ENCODE assay signal across 8 cellular contexts in the genomic region with DNA sequence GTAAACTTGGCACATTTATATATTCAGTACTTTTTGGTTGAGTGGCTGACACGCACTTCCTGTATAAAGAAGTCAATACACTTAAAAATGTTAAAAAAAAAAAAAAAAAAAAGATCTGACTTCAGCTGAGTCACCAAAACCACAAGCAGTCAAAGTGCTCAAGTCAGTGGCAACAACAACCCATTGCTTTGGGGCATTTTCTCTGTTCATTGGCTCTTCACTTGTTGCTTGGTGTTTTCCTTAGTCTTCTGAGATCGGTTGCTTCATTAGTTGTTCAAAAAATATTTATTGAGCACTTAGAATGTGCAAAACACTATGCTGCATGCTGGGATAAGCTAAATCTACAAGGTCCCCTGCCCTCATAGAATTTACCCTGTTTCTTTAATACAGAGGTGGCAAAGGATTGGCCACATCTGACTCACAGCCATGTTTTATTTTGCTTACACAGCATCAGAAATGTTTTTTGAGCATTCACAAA.
DNase-seq lines count a peak whose midpoint lies in the region; ATAC-seq, FAIRE-seq and TF ChIP-seq lines count a peak whose summit lies in the region.

No MANE protein-coding gene starts in this region.

- H3K4me1 ChIP-seq in kidney (ENCODE audit: control insufficient read depth in 1 of 2, insufficient read depth in 1 of 2, low read depth in 1 of 2, low read length in 2 of 2) = peaks cover 3 to 5% of the 10 kb centered on the region in 2 donors
- H3K4me1 ChIP-seq in neural progenitor cell = peaks cover 56% of the 10 kb centered on the region

- H3K9me3 ChIP-seq in kidney (ENCODE audit: control insufficient read depth in 1 of 2, low read length in 2 of 2) = no peaks in the 10 kb centered on the region
- no peaks in the 10 kb centered on the region for H3K9me3 ChIP-seq in neural progenitor cell (ENCODE audit: low read depth)

- FAIRE-seq in kidney (lab: Jason Lieb, UNC) = peak; percentile 41

- H3F3A ChIP-seq in neural progenitor cell (ENCODE audit: low read depth) = peaks cover 29% of the 10 kb centered on the region

- peak; percentile 84 for ATAC-seq in GM18517 (IDR thresholded peaks at IDR 0.05; ENCODE audit: unreplicated experiment)
- peak; percentile 76 for ATAC-seq in HG02981 (IDR thresholded peaks at IDR 0.05; ENCODE audit: unreplicated experiment)
- peak; percentile 93 for ATAC-seq in stimulated activated naive CD8-positive, alpha-beta T cell treated with anti-CD3 and anti-CD28 coated beads, Interleukin-15, Interleukin-2, amounts not matched to agents 100 U/mL and 50 U/mL, for 24 hours

- TF ChIP-seq CTCF in kidney (IDR thresholded peaks at IDR 0.05; ENCODE audit: borderline replicate concordance, extremely low read depth, insufficient read depth) (no peak), neural progenitor cell (IDR thresholded peaks at IDR 0.05) (no peak)

- peaks cover 100% of the 10 kb centered on the region for H3K79me2 ChIP-seq in neural progenitor cell (ENCODE audit: low read depth)

- H3K27ac ChIP-seq in kidney (ENCODE audit: low read depth in 2 of 2, low read length in 2 of 2) (no peak overlapping the region), neural progenitor cell (no peak overlapping the region)

- no peak overlapping the region for H2AFZ ChIP-seq in neural progenitor cell (replicated peaks)

- H3K36me3 ChIP-seq in kidney (ENCODE audit: control insufficient read depth in 1 of 2, insufficient read depth in 2 of 2, low read length in 2 of 2) (no peaks in the 10 kb centered on the region), neural progenitor cell (no peaks in the 10 kb centered on the region)

- no peak overlapping the region for H3K4me2 ChIP-seq in neural progenitor cell

- no peaks in the 10 kb centered on the region for H3K36me3 Mint-ChIP-seq in activated naive CD4-positive, alpha-beta T cell treated with anti-CD3 and anti-CD28 coated beads, Interleukin-2, amount 10 ng/mL, durations not matched to agents 7 days and 5 days
- no peaks in the 10 kb centered on the region for H3K36me3 Mint-ChIP-seq in neural progenitor cell

- H3K27me3 Mint-ChIP-seq in activated naive CD4-positive, alpha-beta T cell treated with anti-CD3 and anti-CD28 coated beads, Interleukin-2, amount 10 ng/mL, durations not matched to agents 7 days and 5 days = no peaks in the 10 kb centered on the region
- no peaks in the 10 kb centered on the region for H3K27me3 Mint-ChIP-seq in neural progenitor cell (ENCODE audit: insufficient read depth, low read depth)

- CTCF ChIA-PET in activated naive CD4-positive, alpha-beta T cell treated with anti-CD3 and anti-CD28 coated beads, Interleukin-2, amount 10 ng/mL, durations not matched to agents 7 days and 5 days (lab: Charles Lee) = interaction anchor here (0.7 to 7.2 kb wide), 7 partner anchors 17 to 285 kb away, joined by 3 to 71 read pairs (median 4); a partner anchor contains a TSS

- H3K4me1 Mint-ChIP-seq in activated naive CD4-positive, alpha-beta T cell treated with anti-CD3 and anti-CD28 coated beads, Interleukin-2, amount 10 ng/mL, durations not matched to agents 7 days and 5 days = peaks cover 55% of the 10 kb centered on the region
- H3K4me1 Mint-ChIP-seq in neural progenitor cell = no peaks in the 10 kb centered on the region

- H3K9ac ChIP-seq in kidney (ENCODE audit: low read length in 2 of 2) (no peak overlapping the region), neural progenitor cell (no peak overlapping the region)

- no peaks in the 10 kb centered on the region for H3K27me3 ChIP-seq in neural progenitor cell

- DNase-seq in A172 (ENCODE audit: low spot score) (peak; percentile 90), OCI-M1 (lab: John Stamatoyannopoulos, UW) (peak; percentile 89), kidney (no peak), neural progenitor cell (ENCODE audit: low spot score) (no peak)
- DNase-seq in activated naive CD4-positive, alpha-beta T cell treated with anti-CD3 and anti-CD28 coated beads, Interleukin-2, amount 10 ng/mL, durations not matched to agents 7 days and 5 days = peak; percentile 58
- peak; percentile 32 for DNase-seq in stimulated activated naive CD8-positive, alpha-beta T cell treated with anti-CD3 and anti-CD28 coated beads, Interleukin-15, Interleukin-2, amounts not matched to agents 100 U/mL and 50 U/mL, for 24 hours

- peak overlapping the region; percentile 10 for H3K4me3 Mint-ChIP-seq in activated naive CD4-positive, alpha-beta T cell treated with anti-CD3 and anti-CD28 coated beads, Interleukin-2, amount 10 ng/mL, durations not matched to agents 7 days and 5 days
- no peak overlapping the region for H3K4me3 Mint-ChIP-seq in neural progenitor cell

- peak overlapping the region; percentile 94 for H3K27ac Mint-ChIP-seq in activated naive CD4-positive, alpha-beta T cell treated with anti-CD3 and anti-CD28 coated beads, Interleukin-2, amount 10 ng/mL, durations not matched to agents 7 days and 5 days
- H3K27ac Mint-ChIP-seq in neural progenitor cell = no peak overlapping the region

- H3K4me3 ChIP-seq in kidney (ENCODE audit: low read length in 2 of 2) = no peak overlapping the region
- no peak overlapping the region for H3K4me3 ChIP-seq in neural progenitor cell

- H4K20me1 ChIP-seq in neural progenitor cell (ENCODE audit: low read depth) = no peaks in the 10 kb centered on the region

- no peaks in the 10 kb centered on the region for H3K9me3 Mint-ChIP-seq in activated naive CD4-positive, alpha-beta T cell treated with anti-CD3 and anti-CD28 coated beads, Interleukin-2, amount 10 ng/mL, durations not matched to agents 7 days and 5 days
- peaks cover 3% of the 10 kb centered on the region for H3K9me3 Mint-ChIP-seq in neural progenitor cell

- intact Hi-C loops in kidney (cut with DNase I) = no loop called here

Comparison
In these comparisons a context has a peak if more than half of its experiments do, and no peak if none do; other contexts are left out.
1. DNase-seq: peak in A172 (single experiment), OCI-M1 (single experiment), activated naive CD4-positive, alpha-beta T cell treated with anti-CD3 and anti-CD28 coated beads, Interleukin-2, amount 10 ng/mL, durations not matched to agents 7 days and 5 days (single experiment) and stimulated activated naive CD8-positive, alpha-beta T cell treated with anti-CD3 and anti-CD28 coated beads, Interleukin-15, Interleukin-2, amounts not matched to agents 100 U/mL and 50 U/mL, for 24 hours (single experiment); none in kidney (single experiment) and neural progenitor cell (single experiment).
2. Peak in every context shown above with its lines, with median percentiles within 50 percentile points of each other: ATAC-seq.